1 cellular context compared by ENCODE assay signal in genomic region chr18:47917923-47918610, GRCh38.
TF ChIP-seq lines count a peak whose summit lies in the region.

No MANE protein-coding gene starts in this region.

TF ChIP-seq in K562, 482 proteins besides CTCF, POLR2A, EP300 and RAD21 (continued from another document):
- TF ChIP-seq TRIM25 (IDR thresholded peaks at IDR 0.05; ENCODE audit: borderline replicate concordance) (no peak), ZNF23 (CRISPR knock-in tag; IDR thresholded peaks at IDR 0.05) (no peak)
TF ChIP-seq in K562: peak in this region for 0.
